ENCODE assay signal across 1 cellular context in genomic region chr2:120480903-120481445, GRCh38.
TF ChIP-seq lines count a peak whose summit lies in the region.

No MANE protein-coding gene starts in this region.

TF ChIP-seq in IMR-90, 13 proteins besides CTCF, POLR2A, EP300 and RAD21 (continued from another document):
- TF ChIP-seq RCOR1 (IDR thresholded peaks at IDR 0.05; ENCODE audit: insufficient replicate concordance, low read length) (no peak), CEBPB (IDR thresholded peaks at IDR 0.05; ENCODE audit: low read depth, low read length) (no peak), MAZ (IDR thresholded peaks at IDR 0.05; ENCODE audit: borderline replicate concordance, low read depth, low read length) (no peak), SMC3 (IDR thresholded peaks at IDR 0.05; ENCODE audit: low read depth, low read length) (no peak)
